1 cellular context compared by ENCODE assay signal in the genomic region with DNA sequence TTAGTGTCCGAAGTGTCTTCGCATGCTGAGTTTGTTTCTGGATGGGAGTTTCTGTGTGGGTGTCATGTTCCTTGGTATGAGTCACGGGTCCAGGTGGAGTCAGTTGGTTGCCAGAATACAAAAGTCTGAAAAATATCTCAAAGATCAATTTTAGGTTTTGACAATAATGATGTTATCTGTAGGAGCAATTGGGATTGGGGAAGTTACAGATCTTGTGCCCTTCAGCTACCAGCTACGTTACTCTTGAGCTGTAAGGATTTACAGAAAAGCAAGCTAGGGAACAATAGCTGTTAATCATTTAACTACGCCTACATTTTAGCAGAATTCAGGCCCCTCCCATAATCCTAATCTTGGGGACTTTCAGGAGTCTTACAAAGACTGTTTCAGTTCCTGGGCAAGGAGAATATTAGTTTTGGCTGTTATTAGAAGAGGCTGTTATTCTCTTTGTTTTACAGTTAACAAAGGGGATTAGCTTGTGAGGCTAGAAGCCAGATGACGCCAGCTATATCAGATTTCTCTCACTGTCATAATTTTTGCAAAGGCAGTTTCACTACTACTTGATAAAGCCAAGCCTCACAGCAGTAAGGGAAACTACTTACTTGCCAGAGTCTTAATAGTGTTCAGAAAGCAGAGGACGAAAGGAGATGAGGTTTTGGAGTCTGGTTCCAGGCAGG.
TF ChIP-seq lines count a peak whose summit lies in the region.

No MANE protein-coding gene starts in this region.

TF ChIP-seq in HEK293, 187 proteins besides CTCF, POLR2A, EP300 and RAD21 (continued from another document and continues in another):
- TF ChIP-seq, protein P1, sequence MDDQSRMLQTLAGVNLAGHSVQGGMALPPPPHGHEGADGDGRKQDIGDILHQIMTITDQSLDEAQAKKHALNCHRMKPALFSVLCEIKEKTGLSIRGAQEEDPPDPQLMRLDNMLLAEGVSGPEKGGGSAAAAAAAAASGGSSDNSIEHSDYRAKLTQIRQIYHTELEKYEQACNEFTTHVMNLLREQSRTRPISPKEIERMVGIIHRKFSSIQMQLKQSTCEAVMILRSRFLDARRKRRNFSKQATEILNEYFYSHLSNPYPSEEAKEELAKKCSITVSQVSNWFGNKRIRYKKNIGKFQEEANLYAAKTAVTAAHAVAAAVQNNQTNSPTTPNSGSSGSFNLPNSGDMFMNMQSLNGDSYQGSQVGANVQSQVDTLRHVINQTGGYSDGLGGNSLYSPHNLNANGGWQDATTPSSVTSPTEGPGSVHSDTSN (CRISPR knock-in tag; IDR thresholded peaks at IDR 0.05): no peak
- TF ChIP-seq ZNF664 (tag by site-specific recombination; IDR thresholded peaks at IDR 0.05): no peak
- TF ChIP-seq ZNF146 (tag by site-specific recombination; IDR thresholded peaks at IDR 0.05): no peak
- TF ChIP-seq, protein P2, sequence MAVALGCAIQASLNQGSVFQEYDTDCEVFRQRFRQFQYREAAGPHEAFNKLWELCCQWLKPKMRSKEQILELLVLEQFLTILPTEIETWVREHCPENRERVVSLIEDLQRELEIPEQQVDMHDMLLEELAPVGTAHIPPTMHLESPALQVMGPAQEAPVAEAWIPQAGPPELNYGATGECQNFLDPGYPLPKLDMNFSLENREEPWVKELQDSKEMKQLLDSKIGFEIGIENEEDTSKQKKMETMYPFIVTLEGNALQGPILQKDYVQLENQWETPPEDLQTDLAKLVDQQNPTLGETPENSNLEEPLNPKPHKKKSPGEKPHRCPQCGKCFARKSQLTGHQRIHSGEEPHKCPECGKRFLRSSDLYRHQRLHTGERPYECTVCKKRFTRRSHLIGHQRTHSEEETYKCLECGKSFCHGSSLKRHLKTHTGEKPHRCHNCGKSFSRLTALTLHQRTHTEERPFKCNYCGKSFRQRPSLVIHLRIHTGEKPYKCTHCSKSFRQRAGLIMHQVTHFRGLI (tag by site-specific recombination; IDR thresholded peaks at IDR 0.05): no peak
- TF ChIP-seq ZNF501 (tag by site-specific recombination; IDR thresholded peaks at IDR 0.05): peak; percentile 18; the same call in 1 of the 2 replicates
- TF ChIP-seq, protein P3, sequence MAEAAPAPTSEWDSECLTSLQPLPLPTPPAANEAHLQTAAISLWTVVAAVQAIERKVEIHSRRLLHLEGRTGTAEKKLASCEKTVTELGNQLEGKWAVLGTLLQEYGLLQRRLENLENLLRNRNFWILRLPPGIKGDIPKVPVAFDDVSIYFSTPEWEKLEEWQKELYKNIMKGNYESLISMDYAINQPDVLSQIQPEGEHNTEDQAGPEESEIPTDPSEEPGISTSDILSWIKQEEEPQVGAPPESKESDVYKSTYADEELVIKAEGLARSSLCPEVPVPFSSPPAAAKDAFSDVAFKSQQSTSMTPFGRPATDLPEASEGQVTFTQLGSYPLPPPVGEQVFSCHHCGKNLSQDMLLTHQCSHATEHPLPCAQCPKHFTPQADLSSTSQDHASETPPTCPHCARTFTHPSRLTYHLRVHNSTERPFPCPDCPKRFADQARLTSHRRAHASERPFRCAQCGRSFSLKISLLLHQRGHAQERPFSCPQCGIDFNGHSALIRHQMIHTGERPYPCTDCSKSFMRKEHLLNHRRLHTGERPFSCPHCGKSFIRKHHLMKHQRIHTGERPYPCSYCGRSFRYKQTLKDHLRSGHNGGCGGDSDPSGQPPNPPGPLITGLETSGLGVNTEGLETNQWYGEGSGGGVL (tag by site-specific recombination; IDR thresholded peaks at IDR 0.05): no peak
- no peak for TF ChIP-seq ZNF785 (tag by site-specific recombination; IDR thresholded peaks at IDR 0.05)
- TF ChIP-seq, protein P4, sequence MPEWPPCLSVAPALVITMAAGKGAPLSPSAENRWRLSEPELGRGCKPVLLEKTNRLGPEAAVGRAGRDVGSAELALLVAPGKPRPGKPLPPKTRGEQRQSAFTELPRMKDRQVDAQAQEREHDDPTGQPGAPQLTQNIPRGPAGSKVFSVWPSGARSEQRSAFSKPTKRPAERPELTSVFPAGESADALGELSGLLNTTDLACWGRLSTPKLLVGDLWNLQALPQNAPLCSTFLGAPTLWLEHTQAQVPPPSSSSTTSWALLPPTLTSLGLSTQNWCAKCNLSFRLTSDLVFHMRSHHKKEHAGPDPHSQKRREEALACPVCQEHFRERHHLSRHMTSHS (tag by site-specific recombination; IDR thresholded peaks at IDR 0.05): no peak
- no peak for TF ChIP-seq ZBTB20 (tag by site-specific recombination; IDR thresholded peaks at IDR 0.05)
- TF ChIP-seq PRDM1 (tag by site-specific recombination; IDR thresholded peaks at IDR 0.05): no peak; the same call in 1 of the 2 replicates
- no peak for TF ChIP-seq ZNF433 (tag by site-specific recombination; IDR thresholded peaks at IDR 0.05; ENCODE audit: low read depth)
- TF ChIP-seq SP7 (tag by site-specific recombination; IDR thresholded peaks at IDR 0.05): peak; percentile 72
- no peak for TF ChIP-seq ZNF791 (tag by site-specific recombination; IDR thresholded peaks at IDR 0.05)
- TF ChIP-seq ZBTB21 (tag by site-specific recombination; IDR thresholded peaks at IDR 0.05): 0 out of 2 replicates have a peak, but pooled peaks have one; percentile 16
- TF ChIP-seq ZFHX2 (tag by site-specific recombination; conservative IDR thresholded peaks at IDR 0.05): peak; percentile 71
- peak; percentile 18; the same call in 1 of the 2 replicates for TF ChIP-seq ZFP69B (tag by site-specific recombination; IDR thresholded peaks at IDR 0.05)
- TF ChIP-seq, protein P5, sequence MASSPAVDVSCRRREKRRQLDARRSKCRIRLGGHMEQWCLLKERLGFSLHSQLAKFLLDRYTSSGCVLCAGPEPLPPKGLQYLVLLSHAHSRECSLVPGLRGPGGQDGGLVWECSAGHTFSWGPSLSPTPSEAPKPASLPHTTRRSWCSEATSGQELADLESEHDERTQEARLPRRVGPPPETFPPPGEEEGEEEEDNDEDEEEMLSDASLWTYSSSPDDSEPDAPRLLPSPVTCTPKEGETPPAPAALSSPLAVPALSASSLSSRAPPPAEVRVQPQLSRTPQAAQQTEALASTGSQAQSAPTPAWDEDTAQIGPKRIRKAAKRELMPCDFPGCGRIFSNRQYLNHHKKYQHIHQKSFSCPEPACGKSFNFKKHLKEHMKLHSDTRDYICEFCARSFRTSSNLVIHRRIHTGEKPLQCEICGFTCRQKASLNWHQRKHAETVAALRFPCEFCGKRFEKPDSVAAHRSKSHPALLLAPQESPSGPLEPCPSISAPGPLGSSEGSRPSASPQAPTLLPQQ (tag by site-specific recombination; IDR thresholded peaks at IDR 0.05): no peak
- TF ChIP-seq YY1 (tag by site-specific recombination; IDR thresholded peaks at IDR 0.05): no peak
- TF ChIP-seq ZNF335 (tag by site-specific recombination; conservative IDR thresholded peaks at IDR 0.05): peak; percentile 89
- TF ChIP-seq ZNF514 (tag by site-specific recombination; IDR thresholded peaks at IDR 0.05): no peak
- TF ChIP-seq ZXDB (tag by site-specific recombination; IDR thresholded peaks at IDR 0.05): peak; percentile 52
- TF ChIP-seq KLF10 (tag by site-specific recombination; IDR thresholded peaks at IDR 0.05): 0 out of 2 replicates have a peak, but pooled peaks have one; percentile 16
- TF ChIP-seq, protein P6, sequence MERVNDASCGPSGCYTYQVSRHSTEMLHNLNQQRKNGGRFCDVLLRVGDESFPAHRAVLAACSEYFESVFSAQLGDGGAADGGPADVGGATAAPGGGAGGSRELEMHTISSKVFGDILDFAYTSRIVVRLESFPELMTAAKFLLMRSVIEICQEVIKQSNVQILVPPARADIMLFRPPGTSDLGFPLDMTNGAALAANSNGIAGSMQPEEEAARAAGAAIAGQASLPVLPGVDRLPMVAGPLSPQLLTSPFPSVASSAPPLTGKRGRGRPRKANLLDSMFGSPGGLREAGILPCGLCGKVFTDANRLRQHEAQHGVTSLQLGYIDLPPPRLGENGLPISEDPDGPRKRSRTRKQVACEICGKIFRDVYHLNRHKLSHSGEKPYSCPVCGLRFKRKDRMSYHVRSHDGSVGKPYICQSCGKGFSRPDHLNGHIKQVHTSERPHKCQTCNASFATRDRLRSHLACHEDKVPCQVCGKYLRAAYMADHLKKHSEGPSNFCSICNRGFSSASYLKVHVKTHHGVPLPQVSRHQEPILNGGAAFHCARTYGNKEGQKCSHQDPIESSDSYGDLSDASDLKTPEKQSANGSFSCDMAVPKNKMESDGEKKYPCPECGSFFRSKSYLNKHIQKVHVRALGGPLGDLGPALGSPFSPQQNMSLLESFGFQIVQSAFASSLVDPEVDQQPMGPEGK (tag by site-specific recombination; IDR thresholded peaks at IDR 0.05): no peak
- no peak; the same call in 1 of the 2 replicates for TF ChIP-seq ZNF10 (tag by site-specific recombination; IDR thresholded peaks at IDR 0.05)
- TF ChIP-seq ZNF596 (tag by site-specific recombination; IDR thresholded peaks at IDR 0.05): no peak
- no peak for TF ChIP-seq ZNF555 (tag by site-specific recombination; conservative IDR thresholded peaks at IDR 0.05)
- TF ChIP-seq KLF8 (tag by site-specific recombination; IDR thresholded peaks at IDR 0.05): no peak; the same call in 1 of the 2 replicates
- TF ChIP-seq, protein P7, sequence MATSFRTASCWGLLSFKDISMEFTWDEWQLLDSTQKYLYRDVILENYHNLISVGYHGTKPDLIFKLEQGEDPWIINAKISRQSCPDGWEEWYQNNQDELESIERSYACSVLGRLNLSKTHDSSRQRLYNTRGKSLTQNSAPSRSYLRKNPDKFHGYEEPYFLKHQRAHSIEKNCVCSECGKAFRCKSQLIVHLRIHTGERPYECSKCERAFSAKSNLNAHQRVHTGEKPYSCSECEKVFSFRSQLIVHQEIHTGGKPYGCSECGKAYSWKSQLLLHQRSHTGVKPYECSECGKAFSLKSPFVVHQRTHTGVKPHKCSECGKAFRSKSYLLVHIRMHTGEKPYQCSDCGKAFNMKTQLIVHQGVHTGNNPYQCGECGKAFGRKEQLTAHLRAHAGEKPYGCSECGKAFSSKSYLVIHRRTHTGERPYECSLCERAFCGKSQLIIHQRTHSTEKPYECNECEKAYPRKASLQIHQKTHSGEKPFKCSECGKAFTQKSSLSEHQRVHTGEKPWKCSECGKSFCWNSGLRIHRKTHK (tag by site-specific recombination; IDR thresholded peaks at IDR 0.05): no peak
- TF ChIP-seq FEZF1 (tag by site-specific recombination; IDR thresholded peaks at IDR 0.05): peak; percentile 1; the same call in 1 of the 2 replicates
- TF ChIP-seq, protein P8, sequence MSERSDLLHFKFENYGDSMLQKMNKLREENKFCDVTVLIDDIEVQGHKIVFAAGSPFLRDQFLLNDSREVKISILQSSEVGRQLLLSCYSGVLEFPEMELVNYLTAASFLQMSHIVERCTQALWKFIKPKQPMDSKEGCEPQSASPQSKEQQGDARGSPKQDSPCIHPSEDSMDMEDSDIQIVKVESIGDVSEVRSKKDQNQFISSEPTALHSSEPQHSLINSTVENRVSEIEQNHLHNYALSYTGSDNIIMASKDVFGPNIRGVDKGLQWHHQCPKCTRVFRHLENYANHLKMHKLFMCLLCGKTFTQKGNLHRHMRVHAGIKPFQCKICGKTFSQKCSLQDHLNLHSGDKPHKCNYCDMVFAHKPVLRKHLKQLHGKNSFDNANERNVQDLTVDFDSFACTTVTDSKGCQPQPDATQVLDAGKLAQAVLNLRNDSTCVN (tag by site-specific recombination; optimal IDR thresholded peaks at IDR 0.05): no peak
- TF ChIP-seq ZNF292 (tag by site-specific recombination; IDR thresholded peaks at IDR 0.05; ENCODE audit: borderline replicate concordance, low read depth): no peak
- no peak for TF ChIP-seq ZNF175 (tag by site-specific recombination; IDR thresholded peaks at IDR 0.05)
- TF ChIP-seq ZNF837 (tag by site-specific recombination; IDR thresholded peaks at IDR 0.05): no peak
- TF ChIP-seq ZNF132 (tag by site-specific recombination; IDR thresholded peaks at IDR 0.05; ENCODE audit: borderline replicate concordance): no peak
- TF ChIP-seq ZFP37 (tag by site-specific recombination; IDR thresholded peaks at IDR 0.05): no peak
- TF ChIP-seq ZNF248 (tag by site-specific recombination; IDR thresholded peaks at IDR 0.05): no peak
- TF ChIP-seq SCRT2 (tag by site-specific recombination; IDR thresholded peaks at IDR 0.05): no peak
- TF ChIP-seq ZBTB7A (tag by site-specific recombination; IDR thresholded peaks at IDR 0.05; ENCODE audit: low read depth): no peak
- TF ChIP-seq ZNF660 (tag by site-specific recombination; IDR thresholded peaks at IDR 0.05): no peak
- TF ChIP-seq ZNF341 (tag by site-specific recombination; IDR thresholded peaks at IDR 0.05; ENCODE audit: low read depth): peak; percentile 20; the same call in 1 of the 2 replicates
- TF ChIP-seq, protein P9, sequence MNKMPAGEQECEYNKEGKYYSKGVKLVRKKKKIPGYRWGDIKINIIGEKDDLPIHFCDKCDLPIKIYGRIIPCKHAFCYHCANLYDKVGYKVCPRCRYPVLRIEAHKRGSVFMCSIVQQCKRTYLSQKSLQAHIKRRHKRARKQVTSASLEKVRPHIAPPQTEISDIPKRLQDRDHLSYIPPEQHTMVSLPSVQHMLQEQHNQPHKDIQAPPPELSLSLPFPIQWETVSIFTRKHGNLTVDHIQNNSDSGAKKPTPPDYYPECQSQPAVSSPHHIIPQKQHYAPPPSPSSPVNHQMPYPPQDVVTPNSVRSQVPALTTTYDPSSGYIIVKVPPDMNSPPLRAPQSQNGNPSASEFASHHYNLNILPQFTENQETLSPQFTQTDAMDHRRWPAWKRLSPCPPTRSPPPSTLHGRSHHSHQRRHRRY (tag by site-specific recombination; IDR thresholded peaks at IDR 0.05): no peak
- no peak for TF ChIP-seq ZNF354C (tag by site-specific recombination; IDR thresholded peaks at IDR 0.05; ENCODE audit: borderline replicate concordance, low read depth)
- no peak for TF ChIP-seq ZNF16 (tag by site-specific recombination; IDR thresholded peaks at IDR 0.05; ENCODE audit: low read depth)
- no peak for TF ChIP-seq ZNF140 (tag by site-specific recombination; IDR thresholded peaks at IDR 0.05)
- no peak for TF ChIP-seq ZNF138 (tag by site-specific recombination; IDR thresholded peaks at IDR 0.05; ENCODE audit: borderline replicate concordance)
- TF ChIP-seq ZNF626 (tag by site-specific recombination; IDR thresholded peaks at IDR 0.05): no peak
- no peak for TF ChIP-seq ZNF37A (tag by site-specific recombination; IDR thresholded peaks at IDR 0.05)
- no peak for TF ChIP-seq ZNF621 (tag by site-specific recombination; IDR thresholded peaks at IDR 0.05)
- 0 out of 2 replicates have a peak, but pooled peaks have one; percentile 8 for TF ChIP-seq SP3 (tag by site-specific recombination; IDR thresholded peaks at IDR 0.05)
- peak; percentile 72 for TF ChIP-seq ZNF350 (tag by site-specific recombination; IDR thresholded peaks at IDR 0.05)
- TF ChIP-seq ZNF670 (tag by site-specific recombination; IDR thresholded peaks at IDR 0.05; ENCODE audit: low read depth): no peak
- TF ChIP-seq, protein P10, sequence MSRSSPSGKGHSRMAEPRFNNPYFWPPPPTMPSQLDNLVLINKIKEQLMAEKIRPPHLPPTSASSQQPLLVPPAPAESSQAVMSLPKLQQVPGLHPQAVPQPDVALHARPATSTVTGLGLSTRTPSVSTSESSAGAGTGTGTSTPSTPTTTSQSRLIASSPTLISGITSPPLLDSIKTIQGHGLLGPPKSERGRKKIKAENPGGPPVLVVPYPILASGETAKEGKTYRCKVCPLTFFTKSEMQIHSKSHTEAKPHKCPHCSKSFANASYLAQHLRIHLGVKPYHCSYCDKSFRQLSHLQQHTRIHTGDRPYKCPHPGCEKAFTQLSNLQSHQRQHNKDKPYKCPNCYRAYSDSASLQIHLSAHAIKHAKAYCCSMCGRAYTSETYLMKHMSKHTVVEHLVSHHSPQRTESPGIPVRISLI (tag by site-specific recombination; IDR thresholded peaks at IDR 0.05): no peak; the same call in 1 of the 2 replicates
